In the genomic region with DNA sequence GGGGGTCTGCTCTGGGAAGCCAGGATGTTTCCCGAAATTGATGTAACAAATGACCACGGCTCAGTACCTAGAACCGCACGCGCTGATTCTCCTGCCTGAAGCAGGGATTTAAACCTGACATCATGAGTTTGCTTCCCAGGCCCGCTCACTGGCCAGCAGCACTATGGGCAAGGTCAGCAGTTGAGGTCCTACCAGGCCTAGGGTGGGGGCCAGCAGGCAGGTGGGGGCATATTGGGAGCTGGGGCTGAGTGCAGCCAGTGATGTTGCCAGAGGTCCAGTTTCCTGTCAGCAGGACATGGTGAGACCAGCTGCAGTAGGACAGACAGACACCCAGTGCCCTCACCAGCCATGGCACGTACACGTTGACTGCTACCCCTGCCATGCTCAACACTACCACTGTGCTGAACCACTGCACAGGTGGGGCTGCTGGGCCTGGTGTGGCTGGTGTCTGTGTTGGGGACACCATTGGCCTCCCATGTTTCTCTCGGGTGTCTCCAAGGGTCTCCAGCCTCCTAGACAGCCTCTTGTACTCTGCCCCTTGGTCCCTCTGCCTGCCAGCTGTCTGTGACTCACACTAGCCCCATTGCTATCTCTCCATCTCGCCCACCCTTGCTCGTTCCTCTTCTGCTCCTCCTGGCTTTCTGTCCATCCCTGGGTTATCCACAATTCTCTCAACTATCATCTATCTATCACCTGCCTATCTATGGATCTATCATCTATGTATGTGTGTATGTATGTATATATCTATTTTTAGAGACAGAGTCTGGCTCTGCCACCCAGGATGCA, we compare ENCODE assay signal across 25 cellular contexts. TPM values are rescaled to one million over a fixed set of nuclear protein-coding genes. Genes with fewer than 3 reads are reported as not detected.
"Had no signal": no experiment of that assay in that cellular context is flagged by ENCODE, and none has a peak within 500 bp of the region (broad histone marks: within the 10 kb centered on the region; RNA-seq: fewer than 3 reads in every experiment).

No MANE protein-coding gene starts in this region.

- H3K27me3 Mint-ChIP-seq: activated CD4-positive, alpha-beta T cell treated with anti-CD3 and anti-CD28 coated beads, Interleukin-2, amount 10 ng/mL, durations not matched to agents 24 days and 14 days; activated naive CD8-positive, alpha-beta T cell; stimulated activated naive B cell treated with anti-CD40 and anti-IgM and Interleukin-4, amounts not matched to agents 10 μg/mL and 1 μg/mL and 100 μg/mL, for 72 hours; T-helper 17 cell had no signal

- DNase-seq: activated CD4-positive, alpha-beta T cell treated with anti-CD3 and anti-CD28 coated beads, Interleukin-2, amount 10 ng/mL, durations not matched to agents 24 days and 14 days; activated CD4-positive, CD25-positive, alpha-beta regulatory T cell; activated CD8-positive, alpha-beta memory T cell treated with anti-CD3 and anti-CD28 coated beads, Interleukin-2, amount 50 U/mL, for 48 hours; activated gamma-delta T cell; activated T-cell treated with anti-CD3 and anti-CD28 coated beads, Interleukin-2, amount 50 U/mL, for 72 hours; amniotic stem cell; body of pancreas; central memory CD4-positive, alpha-beta T cell; effector CD4-positive, alpha-beta T cell; left colon; midbrain; stimulated activated CD4-positive, alpha-beta T cell treated with anti-CD3 and anti-CD28 coated beads, Interleukin-2, amount 100 ng/mL, for 48 hours; stimulated activated naive B cell treated with anti-CD40 and anti-IgM and Interleukin-4, amounts not matched to agents 10 μg/mL and 1 μg/mL and 100 μg/mL, for 72 hours; T-helper 17 cell; thyroid gland; uterus had no signal

- H3K9me3 Mint-ChIP-seq: activated CD4-positive, alpha-beta T cell treated with anti-CD3 and anti-CD28 coated beads, Interleukin-2, amount 10 ng/mL, durations not matched to agents 24 days and 14 days; activated T-cell treated with anti-CD3 and anti-CD28 coated beads, Interleukin-2, amount 50 U/mL, for 72 hours; neural progenitor cell; stimulated activated naive B cell treated with anti-CD40 and anti-IgM and Interleukin-4, amounts not matched to agents 10 μg/mL and 1 μg/mL and 100 μg/mL, for 72 hours had no signal

- H3K36me3 ChIP-seq: heart left ventricle, neural progenitor cell, pancreas, thyroid gland, uterus had no signal

- H3K9me3 ChIP-seq: body of pancreas, heart left ventricle, pancreas, thyroid gland, uterus had no signal

- H3K4me3 ChIP-seq: body of pancreas, coronary artery, heart left ventricle, lung, neural progenitor cell, pancreas, thyroid gland, uterus had no signal

- H3K36me3 Mint-ChIP-seq: activated naive CD8-positive, alpha-beta T cell; neural progenitor cell; stimulated activated naive B cell treated with anti-CD40 and anti-IgM and Interleukin-4, amounts not matched to agents 10 μg/mL and 1 μg/mL and 100 μg/mL, for 72 hours had no signal

- ATAC-seq: activated T-cell treated with anti-CD3 and anti-CD28 coated beads, Interleukin-2, amount 50 U/mL, for 72 hours; body of pancreas; heart left ventricle; left colon; pancreas; stimulated activated naive B cell treated with anti-CD40 and anti-IgM and Interleukin-4, amounts not matched to agents 10 μg/mL and 1 μg/mL and 100 μg/mL, for 72 hours; T-helper 17 cell had no signal

- H3K27ac ChIP-seq: body of pancreas, coronary artery, heart left ventricle, neural progenitor cell, pancreas, thyroid gland, uterus had no signal

- H3K27ac Mint-ChIP-seq: activated CD4-positive, alpha-beta T cell treated with anti-CD3 and anti-CD28 coated beads, Interleukin-2, amount 10 ng/mL, durations not matched to agents 24 days and 14 days; activated naive CD8-positive, alpha-beta T cell; activated T-cell treated with anti-CD3 and anti-CD28 coated beads, Interleukin-2, amount 50 U/mL, for 72 hours; neural progenitor cell; stimulated activated naive B cell treated with anti-CD40 and anti-IgM and Interleukin-4, amounts not matched to agents 10 μg/mL and 1 μg/mL and 100 μg/mL, for 72 hours; T-helper 17 cell had no signal

- H3K4me3 Mint-ChIP-seq: activated CD4-positive, alpha-beta T cell treated with anti-CD3 and anti-CD28 coated beads, Interleukin-2, amount 10 ng/mL, durations not matched to agents 24 days and 14 days; activated naive CD8-positive, alpha-beta T cell; activated T-cell treated with anti-CD3 and anti-CD28 coated beads, Interleukin-2, amount 50 U/mL, for 72 hours; neural progenitor cell; stimulated activated naive B cell treated with anti-CD40 and anti-IgM and Interleukin-4, amounts not matched to agents 10 μg/mL and 1 μg/mL and 100 μg/mL, for 72 hours; T-helper 17 cell had no signal

- H3K27me3 ChIP-seq: body of pancreas, heart left ventricle, neural progenitor cell, pancreas, thyroid gland, uterus had no signal

- H3K4me1 ChIP-seq: uterus had no signal

RNA-seq across cellular contexts. Expression of a gene that starts 1.1 kb away (rescaled TPM):
- total RNA-seq: activated CD4-positive, alpha-beta T cell treated with anti-CD3 and anti-CD28 coated beads, Interleukin-2, amount 10 ng/mL, durations not matched to agents 24 days and 14 days; activated T-cell treated with anti-CD3 and anti-CD28 coated beads, Interleukin-2, amount 50 U/mL, for 72 hours; body of pancreas; fibroblast of lung; frontal cortex; heart left ventricle; left colon; lung; myocyte; pancreas; T-helper 17 cell; thyroid gland; uterus had no signal
- polyA plus RNA-seq: fibroblast of lung, heart left ventricle, lung, pancreas had no signal

RNA-seq across cellular contexts. Expression of a gene that starts 22.6 kb away (rescaled TPM):
- total RNA-seq: activated CD4-positive, alpha-beta T cell treated with anti-CD3 and anti-CD28 coated beads, Interleukin-2, amount 10 ng/mL, durations not matched to agents 24 days and 14 days; body of pancreas; fibroblast of lung; heart left ventricle; left colon; myocyte; T-helper 17 cell; thyroid gland; uterus had no signal
- polyA plus RNA-seq: fibroblast of lung, heart left ventricle, lung had no signal
